Comparison of ENCODE assay signal across 27 cellular contexts in genomic region chr16:57565461-57565860, GRCh38. TPM values are rescaled to one million over a fixed set of nuclear protein-coding genes. Genes with fewer than 3 reads are reported as not detected.
"Had no signal": no experiment of that assay in that cellular context is flagged by ENCODE, and none has a peak within 500 bp of the region (broad histone marks: within the 10 kb centered on the region; RNA-seq: fewer than 3 reads in every experiment).

No MANE protein-coding gene starts in this region.

- ATAC-seq: activated CD4-positive, CD25-positive, alpha-beta regulatory T cell treated with anti-CD3 and anti-CD28 coated beads, Interleukin-2, amount 50 U/mL, for 24 hours; activated naive CD4-positive, alpha-beta T cell treated with anti-CD3 and anti-CD28 coated beads, Interleukin-2, amount 50 U/mL, for 72 hours; activated T-helper 17 cell treated with anti-CD3 and anti-CD28 coated beads, Interleukin-2, amount 50 U/mL, for 72 hours; gastroesophageal sphincter; heart left ventricle; left colon; mucosa of descending colon; right cardiac atrium had no signal

- FAIRE-seq: colon, keratinocyte had no signal

- H3K36me3 ChIP-seq: brain microvascular endothelial cell, esophagus squamous epithelium, gastroesophageal sphincter, heart left ventricle, neural progenitor cell, ovary, thyroid gland had no signal

- H2AFZ ChIP-seq: neural progenitor cell had no signal

- H3K9me3 ChIP-seq: mucosa of descending colon, ovary, thyroid gland had no signal

- H3K9ac ChIP-seq: neural progenitor cell had no signal

- H3K4me3 ChIP-seq: dorsolateral prefrontal cortex, esophagus squamous epithelium, gastroesophageal sphincter, heart left ventricle, mucosa of descending colon, neural progenitor cell, ovary, thyroid gland had no signal

- H3K27me3 ChIP-seq: brain microvascular endothelial cell, heart left ventricle, neural progenitor cell, ovary, thyroid gland had no signal

- H3K4me2 ChIP-seq: neural progenitor cell had no signal

- H3K4me1 ChIP-seq: esophagus squamous epithelium, gastroesophageal sphincter, heart left ventricle, neural progenitor cell, thyroid gland had no signal

- H3K27ac ChIP-seq: brain microvascular endothelial cell, dorsolateral prefrontal cortex, esophagus squamous epithelium, gastroesophageal sphincter, heart left ventricle, neural progenitor cell, ovary, thyroid gland, VCaP had no signal

- DNase-seq: activated CD4-positive, alpha-beta T cell treated with anti-CD3 and anti-CD28 coated beads, Interleukin-2, amount 50 U/mL, for 1 hour; activated T-cell treated with anti-CD3 and anti-CD28 coated beads, Interleukin-2, amount 50 U/mL, for 1 hour; caudate nucleus; dorsolateral prefrontal cortex; endodermal cell; esophagus squamous epithelium; heart left ventricle; left colon; mucosa of descending colon; naive B cell; ovary; right cardiac atrium; stimulated activated CD4-positive, alpha-beta T cell treated with anti-CD3 and anti-CD28 coated beads, Interleukin-12 subunit alpha, Interleukin-12 subunit beta, amount 100 ng/mL, for 4 hours; stimulated activated CD4-positive, alpha-beta T cell treated with anti-CD3 and anti-CD28 coated beads, Interleukin-4, amount 100 ng/mL, for 4 hours; substantia nigra; thyroid gland had no signal

RNA-seq across cellular contexts. Expression of gene ADGRG5, which starts 23.0 kb away (rescaled TPM):
- total RNA-seq: pulmonary artery endothelial cell, skeletal muscle tissue had no signal
- polyA plus RNA-seq: keratinocyte had no signal
